In the genomic region with DNA sequence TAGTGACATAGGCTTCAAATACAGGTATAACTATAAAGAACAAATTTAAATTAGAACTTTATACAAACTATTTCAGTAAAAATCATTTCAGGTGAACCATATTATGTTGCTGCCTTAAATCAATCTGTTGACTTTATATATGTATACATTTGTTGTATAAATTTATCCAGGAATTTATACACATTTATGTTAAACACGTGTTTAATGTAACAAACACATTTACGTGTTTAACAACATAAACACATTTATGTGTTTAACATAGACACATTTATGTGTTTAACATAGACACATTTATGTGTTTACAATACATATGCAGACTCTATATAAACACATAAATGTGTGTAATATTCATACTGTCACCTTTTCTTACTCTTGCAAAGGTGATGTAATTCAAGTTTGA, we compare ENCODE assay signal across 1 cellular context.
A peak's percentile ranks its signal among the peaks of the same experiment; 100 is the strongest.
TF ChIP-seq lines count a peak whose summit lies in the region.

No MANE protein-coding gene starts in this region.

TF ChIP-seq in K562, 482 proteins besides CTCF, POLR2A, EP300 and RAD21 (continued from another document and continues in another):
- TF ChIP-seq, protein P1, sequence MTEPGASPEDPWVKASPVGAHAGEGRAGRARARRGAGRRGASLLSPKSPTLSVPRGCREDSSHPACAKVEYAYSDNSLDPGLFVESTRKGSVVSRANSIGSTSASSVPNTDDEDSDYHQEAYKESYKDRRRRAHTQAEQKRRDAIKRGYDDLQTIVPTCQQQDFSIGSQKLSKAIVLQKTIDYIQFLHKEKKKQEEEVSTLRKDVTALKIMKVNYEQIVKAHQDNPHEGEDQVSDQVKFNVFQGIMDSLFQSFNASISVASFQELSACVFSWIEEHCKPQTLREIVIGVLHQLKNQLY (CRISPR knock-in tag; conservative IDR thresholded peaks at IDR 0.05) = no peak
- no peak for TF ChIP-seq TCFL5 (CRISPR knock-in tag; conservative IDR thresholded peaks at IDR 0.05)
- TF ChIP-seq TBP (optimal IDR thresholded peaks at IDR 0.05; ENCODE audit: low read depth, low read length) = no peak
- peak; percentile 66 for TF ChIP-seq OTX1 (CRISPR knock-in tag; IDR thresholded peaks at IDR 0.05)
- TF ChIP-seq, protein P2, sequence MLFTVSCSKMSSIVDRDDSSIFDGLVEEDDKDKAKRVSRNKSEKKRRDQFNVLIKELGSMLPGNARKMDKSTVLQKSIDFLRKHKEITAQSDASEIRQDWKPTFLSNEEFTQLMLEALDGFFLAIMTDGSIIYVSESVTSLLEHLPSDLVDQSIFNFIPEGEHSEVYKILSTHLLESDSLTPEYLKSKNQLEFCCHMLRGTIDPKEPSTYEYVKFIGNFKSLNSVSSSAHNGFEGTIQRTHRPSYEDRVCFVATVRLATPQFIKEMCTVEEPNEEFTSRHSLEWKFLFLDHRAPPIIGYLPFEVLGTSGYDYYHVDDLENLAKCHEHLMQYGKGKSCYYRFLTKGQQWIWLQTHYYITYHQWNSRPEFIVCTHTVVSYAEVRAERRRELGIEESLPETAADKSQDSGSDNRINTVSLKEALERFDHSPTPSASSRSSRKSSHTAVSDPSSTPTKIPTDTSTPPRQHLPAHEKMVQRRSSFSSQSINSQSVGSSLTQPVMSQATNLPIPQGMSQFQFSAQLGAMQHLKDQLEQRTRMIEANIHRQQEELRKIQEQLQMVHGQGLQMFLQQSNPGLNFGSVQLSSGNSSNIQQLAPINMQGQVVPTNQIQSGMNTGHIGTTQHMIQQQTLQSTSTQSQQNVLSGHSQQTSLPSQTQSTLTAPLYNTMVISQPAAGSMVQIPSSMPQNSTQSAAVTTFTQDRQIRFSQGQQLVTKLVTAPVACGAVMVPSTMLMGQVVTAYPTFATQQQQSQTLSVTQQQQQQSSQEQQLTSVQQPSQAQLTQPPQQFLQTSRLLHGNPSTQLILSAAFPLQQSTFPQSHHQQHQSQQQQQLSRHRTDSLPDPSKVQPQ (CRISPR knock-in tag; IDR thresholded peaks at IDR 0.05; ENCODE audit: borderline replicate concordance) = no peak
- TF ChIP-seq, protein P3, sequence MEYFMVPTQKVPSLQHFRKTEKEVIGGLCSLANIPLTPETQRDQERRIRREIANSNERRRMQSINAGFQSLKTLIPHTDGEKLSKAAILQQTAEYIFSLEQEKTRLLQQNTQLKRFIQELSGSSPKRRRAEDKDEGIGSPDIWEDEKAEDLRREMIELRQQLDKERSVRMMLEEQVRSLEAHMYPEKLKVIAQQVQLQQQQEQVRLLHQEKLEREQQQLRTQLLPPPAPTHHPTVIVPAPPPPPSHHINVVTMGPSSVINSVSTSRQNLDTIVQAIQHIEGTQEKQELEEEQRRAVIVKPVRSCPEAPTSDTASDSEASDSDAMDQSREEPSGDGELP (CRISPR knock-in tag; IDR thresholded peaks at IDR 0.05; ENCODE audit: borderline replicate concordance) = no peak
- TF ChIP-seq CREBBP (IDR thresholded peaks at IDR 0.05; ENCODE audit: low read depth, low read length) = no peak
- no peak for TF ChIP-seq ZNF134 (CRISPR knock-in tag; conservative IDR thresholded peaks at IDR 0.05)
- TF ChIP-seq, protein P4, sequence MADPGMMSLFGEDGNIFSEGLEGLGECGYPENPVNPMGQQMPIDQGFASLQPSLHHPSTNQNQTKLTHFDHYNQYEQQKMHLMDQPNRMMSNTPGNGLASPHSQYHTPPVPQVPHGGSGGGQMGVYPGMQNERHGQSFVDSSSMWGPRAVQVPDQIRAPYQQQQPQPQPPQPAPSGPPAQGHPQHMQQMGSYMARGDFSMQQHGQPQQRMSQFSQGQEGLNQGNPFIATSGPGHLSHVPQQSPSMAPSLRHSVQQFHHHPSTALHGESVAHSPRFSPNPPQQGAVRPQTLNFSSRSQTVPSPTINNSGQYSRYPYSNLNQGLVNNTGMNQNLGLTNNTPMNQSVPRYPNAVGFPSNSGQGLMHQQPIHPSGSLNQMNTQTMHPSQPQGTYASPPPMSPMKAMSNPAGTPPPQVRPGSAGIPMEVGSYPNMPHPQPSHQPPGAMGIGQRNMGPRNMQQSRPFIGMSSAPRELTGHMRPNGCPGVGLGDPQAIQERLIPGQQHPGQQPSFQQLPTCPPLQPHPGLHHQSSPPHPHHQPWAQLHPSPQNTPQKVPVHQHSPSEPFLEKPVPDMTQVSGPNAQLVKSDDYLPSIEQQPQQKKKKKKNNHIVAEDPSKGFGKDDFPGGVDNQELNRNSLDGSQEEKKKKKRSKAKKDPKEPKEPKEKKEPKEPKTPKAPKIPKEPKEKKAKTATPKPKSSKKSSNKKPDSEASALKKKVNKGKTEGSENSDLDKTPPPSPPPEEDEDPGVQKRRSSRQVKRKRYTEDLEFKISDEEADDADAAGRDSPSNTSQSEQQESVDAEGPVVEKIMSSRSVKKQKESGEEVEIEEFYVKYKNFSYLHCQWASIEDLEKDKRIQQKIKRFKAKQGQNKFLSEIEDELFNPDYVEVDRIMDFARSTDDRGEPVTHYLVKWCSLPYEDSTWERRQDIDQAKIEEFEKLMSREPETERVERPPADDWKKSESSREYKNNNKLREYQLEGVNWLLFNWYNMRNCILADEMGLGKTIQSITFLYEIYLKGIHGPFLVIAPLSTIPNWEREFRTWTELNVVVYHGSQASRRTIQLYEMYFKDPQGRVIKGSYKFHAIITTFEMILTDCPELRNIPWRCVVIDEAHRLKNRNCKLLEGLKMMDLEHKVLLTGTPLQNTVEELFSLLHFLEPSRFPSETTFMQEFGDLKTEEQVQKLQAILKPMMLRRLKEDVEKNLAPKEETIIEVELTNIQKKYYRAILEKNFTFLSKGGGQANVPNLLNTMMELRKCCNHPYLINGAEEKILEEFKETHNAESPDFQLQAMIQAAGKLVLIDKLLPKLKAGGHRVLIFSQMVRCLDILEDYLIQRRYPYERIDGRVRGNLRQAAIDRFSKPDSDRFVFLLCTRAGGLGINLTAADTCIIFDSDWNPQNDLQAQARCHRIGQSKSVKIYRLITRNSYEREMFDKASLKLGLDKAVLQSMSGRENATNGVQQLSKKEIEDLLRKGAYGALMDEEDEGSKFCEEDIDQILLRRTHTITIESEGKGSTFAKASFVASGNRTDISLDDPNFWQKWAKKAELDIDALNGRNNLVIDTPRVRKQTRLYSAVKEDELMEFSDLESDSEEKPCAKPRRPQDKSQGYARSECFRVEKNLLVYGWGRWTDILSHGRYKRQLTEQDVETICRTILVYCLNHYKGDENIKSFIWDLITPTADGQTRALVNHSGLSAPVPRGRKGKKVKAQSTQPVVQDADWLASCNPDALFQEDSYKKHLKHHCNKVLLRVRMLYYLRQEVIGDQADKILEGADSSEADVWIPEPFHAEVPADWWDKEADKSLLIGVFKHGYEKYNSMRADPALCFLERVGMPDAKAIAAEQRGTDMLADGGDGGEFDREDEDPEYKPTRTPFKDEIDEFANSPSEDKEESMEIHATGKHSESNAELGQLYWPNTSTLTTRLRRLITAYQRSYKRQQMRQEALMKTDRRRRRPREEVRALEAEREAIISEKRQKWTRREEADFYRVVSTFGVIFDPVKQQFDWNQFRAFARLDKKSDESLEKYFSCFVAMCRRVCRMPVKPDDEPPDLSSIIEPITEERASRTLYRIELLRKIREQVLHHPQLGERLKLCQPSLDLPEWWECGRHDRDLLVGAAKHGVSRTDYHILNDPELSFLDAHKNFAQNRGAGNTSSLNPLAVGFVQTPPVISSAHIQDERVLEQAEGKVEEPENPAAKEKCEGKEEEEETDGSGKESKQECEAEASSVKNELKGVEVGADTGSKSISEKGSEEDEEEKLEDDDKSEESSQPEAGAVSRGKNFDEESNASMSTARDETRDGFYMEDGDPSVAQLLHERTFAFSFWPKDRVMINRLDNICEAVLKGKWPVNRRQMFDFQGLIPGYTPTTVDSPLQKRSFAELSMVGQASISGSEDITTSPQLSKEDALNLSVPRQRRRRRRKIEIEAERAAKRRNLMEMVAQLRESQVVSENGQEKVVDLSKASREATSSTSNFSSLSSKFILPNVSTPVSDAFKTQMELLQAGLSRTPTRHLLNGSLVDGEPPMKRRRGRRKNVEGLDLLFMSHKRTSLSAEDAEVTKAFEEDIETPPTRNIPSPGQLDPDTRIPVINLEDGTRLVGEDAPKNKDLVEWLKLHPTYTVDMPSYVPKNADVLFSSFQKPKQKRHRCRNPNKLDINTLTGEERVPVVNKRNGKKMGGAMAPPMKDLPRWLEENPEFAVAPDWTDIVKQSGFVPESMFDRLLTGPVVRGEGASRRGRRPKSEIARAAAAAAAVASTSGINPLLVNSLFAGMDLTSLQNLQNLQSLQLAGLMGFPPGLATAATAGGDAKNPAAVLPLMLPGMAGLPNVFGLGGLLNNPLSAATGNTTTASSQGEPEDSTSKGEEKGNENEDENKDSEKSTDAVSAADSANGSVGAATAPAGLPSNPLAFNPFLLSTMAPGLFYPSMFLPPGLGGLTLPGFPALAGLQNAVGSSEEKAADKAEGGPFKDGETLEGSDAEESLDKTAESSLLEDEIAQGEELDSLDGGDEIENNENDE (IDR thresholded peaks at IDR 0.05; ENCODE audit: low read depth, low read length) = no peak
- TF ChIP-seq ZNF324 (CRISPR knock-in tag; IDR thresholded peaks at IDR 0.05) = no peak
- TF ChIP-seq ZBTB7A (IDR thresholded peaks at IDR 0.05; ENCODE audit: borderline replicate concordance, control insufficient read depth, low read depth, low read length) = no peak
- TF ChIP-seq SMAD1 (IDR thresholded peaks at IDR 0.05; ENCODE audit: low read depth, low read length, partially characterized antibody) = no peak
- no peak for TF ChIP-seq YBX1 (IDR thresholded peaks at IDR 0.05)
- no peak for TF ChIP-seq CBFA2T3 (IDR thresholded peaks at IDR 0.05)
- no peak for TF ChIP-seq CBX8 (IDR thresholded peaks at IDR 0.05; ENCODE audit: borderline replicate concordance, extremely low read depth, low read depth, low read length, poor library complexity, severe bottlenecking)
- TF ChIP-seq, protein P5, sequence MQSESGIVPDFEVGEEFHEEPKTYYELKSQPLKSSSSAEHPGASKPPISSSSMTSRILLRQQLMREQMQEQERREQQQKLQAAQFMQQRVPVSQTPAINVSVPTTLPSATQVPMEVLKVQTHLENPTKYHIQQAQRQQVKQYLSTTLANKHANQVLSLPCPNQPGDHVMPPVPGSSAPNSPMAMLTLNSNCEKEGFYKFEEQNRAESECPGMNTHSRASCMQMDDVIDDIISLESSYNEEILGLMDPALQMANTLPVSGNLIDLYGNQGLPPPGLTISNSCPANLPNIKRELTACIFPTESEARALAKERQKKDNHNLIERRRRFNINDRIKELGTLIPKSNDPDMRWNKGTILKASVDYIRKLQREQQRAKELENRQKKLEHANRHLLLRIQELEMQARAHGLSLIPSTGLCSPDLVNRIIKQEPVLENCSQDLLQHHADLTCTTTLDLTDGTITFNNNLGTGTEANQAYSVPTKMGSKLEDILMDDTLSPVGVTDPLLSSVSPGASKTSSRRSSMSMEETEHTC (IDR thresholded peaks at IDR 0.05) = no peak
- TF ChIP-seq RB1 (IDR thresholded peaks at IDR 0.05; ENCODE audit: low read depth) = no peak
- TF ChIP-seq TAF9B (IDR thresholded peaks at IDR 0.05; ENCODE audit: partially characterized antibody) = no peak
- TF ChIP-seq, protein P6, sequence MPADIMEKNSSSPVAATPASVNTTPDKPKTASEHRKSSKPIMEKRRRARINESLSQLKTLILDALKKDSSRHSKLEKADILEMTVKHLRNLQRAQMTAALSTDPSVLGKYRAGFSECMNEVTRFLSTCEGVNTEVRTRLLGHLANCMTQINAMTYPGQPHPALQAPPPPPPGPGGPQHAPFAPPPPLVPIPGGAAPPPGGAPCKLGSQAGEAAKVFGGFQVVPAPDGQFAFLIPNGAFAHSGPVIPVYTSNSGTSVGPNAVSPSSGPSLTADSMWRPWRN (IDR thresholded peaks at IDR 0.05; ENCODE audit: low read depth) = no peak
- TF ChIP-seq SMAD4 (CRISPR knock-in tag; conservative IDR thresholded peaks at IDR 0.05) = no peak
- no peak for TF ChIP-seq CBX2 (IDR thresholded peaks at IDR 0.05; ENCODE audit: insufficient read depth, low read length, poor library complexity, severe bottlenecking)
- TF ChIP-seq, protein P7, sequence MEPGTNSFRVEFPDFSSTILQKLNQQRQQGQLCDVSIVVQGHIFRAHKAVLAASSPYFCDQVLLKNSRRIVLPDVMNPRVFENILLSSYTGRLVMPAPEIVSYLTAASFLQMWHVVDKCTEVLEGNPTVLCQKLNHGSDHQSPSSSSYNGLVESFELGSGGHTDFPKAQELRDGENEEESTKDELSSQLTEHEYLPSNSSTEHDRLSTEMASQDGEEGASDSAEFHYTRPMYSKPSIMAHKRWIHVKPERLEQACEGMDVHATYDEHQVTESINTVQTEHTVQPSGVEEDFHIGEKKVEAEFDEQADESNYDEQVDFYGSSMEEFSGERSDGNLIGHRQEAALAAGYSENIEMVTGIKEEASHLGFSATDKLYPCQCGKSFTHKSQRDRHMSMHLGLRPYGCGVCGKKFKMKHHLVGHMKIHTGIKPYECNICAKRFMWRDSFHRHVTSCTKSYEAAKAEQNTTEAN (CRISPR knock-in tag; IDR thresholded peaks at IDR 0.05) = no peak
- no peak for TF ChIP-seq TEAD1 (CRISPR knock-in tag; IDR thresholded peaks at IDR 0.05)
- TF ChIP-seq, protein P8, sequence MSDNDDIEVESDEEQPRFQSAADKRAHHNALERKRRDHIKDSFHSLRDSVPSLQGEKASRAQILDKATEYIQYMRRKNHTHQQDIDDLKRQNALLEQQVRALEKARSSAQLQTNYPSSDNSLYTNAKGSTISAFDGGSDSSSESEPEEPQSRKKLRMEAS (CRISPR knock-in tag; IDR thresholded peaks at IDR 0.05) = no peak
- no peak for TF ChIP-seq NELFE (IDR thresholded peaks at IDR 0.05; ENCODE audit: insufficient read depth, insufficient read length)
- TF ChIP-seq MAFK (IDR thresholded peaks at IDR 0.05; ENCODE audit: low read length) = no peak
- no peak for TF ChIP-seq BDP1 (IDR thresholded peaks at IDR 0.05; ENCODE audit: insufficient read depth, insufficient read length)
- TF ChIP-seq ZEB2 (IDR thresholded peaks at IDR 0.05) = no peak
- no peak for TF ChIP-seq ZSCAN32 (CRISPR knock-in tag; IDR thresholded peaks at IDR 0.05)
- TF ChIP-seq PYGO2 (tag; IDR thresholded peaks at IDR 0.05) = no peak
- no peak for TF ChIP-seq FOXK1 (CRISPR knock-in tag; IDR thresholded peaks at IDR 0.05; ENCODE audit: borderline replicate concordance)
- no peak for TF ChIP-seq ZNF780A (CRISPR knock-in tag; IDR thresholded peaks at IDR 0.05)
- TF ChIP-seq ZNF124 (CRISPR knock-in tag; IDR thresholded peaks at IDR 0.05) = no peak
- no peak for TF ChIP-seq POU5F1 (IDR thresholded peaks at IDR 0.05; ENCODE audit: borderline replicate concordance, low read depth, low read length, partially characterized antibody)
- no peak for TF ChIP-seq FOXJ2 (tag; IDR thresholded peaks at IDR 0.05)
- TF ChIP-seq, protein P9, sequence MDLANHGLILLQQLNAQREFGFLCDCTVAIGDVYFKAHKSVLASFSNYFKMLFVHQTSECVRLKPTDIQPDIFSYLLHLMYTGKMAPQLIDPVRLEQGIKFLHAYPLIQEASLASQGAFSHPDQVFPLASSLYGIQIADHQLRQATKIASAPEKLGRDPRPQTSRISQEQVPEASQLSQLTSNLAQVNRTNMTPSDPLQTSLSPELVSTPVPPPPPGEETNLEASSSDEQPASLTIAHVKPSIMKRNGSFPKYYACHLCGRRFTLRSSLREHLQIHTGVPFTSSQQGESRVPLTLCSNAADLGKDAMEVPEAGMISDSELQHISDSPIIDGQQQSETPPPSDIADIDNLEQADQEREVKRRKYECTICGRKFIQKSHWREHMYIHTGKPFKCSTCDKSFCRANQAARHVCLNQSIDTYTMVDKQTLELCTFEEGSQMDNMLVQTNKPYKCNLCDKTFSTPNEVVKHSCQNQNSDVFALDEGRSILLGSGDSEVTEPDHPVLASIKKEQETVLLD (IDR thresholded peaks at IDR 0.05) = no peak
- TF ChIP-seq KDM1A (IDR thresholded peaks at IDR 0.05) = no peak
- TF ChIP-seq ZNF174 (CRISPR knock-in tag; IDR thresholded peaks at IDR 0.05) = peak; percentile 84; the same call in 1 of the 2 replicates
- no peak for TF ChIP-seq ZNF143 (CRISPR knock-in tag; IDR thresholded peaks at IDR 0.05)
- peak; percentile 80; the same call in 1 of the 2 replicates for TF ChIP-seq RFX7 (CRISPR knock-in tag; IDR thresholded peaks at IDR 0.05)
- TF ChIP-seq SNIP1 (IDR thresholded peaks at IDR 0.05; ENCODE audit: low read depth) = no peak
